In genomic region chr15:84924821-84925593, GRCh38 we compare ENCODE assay signal across 1 cellular context.
TF ChIP-seq lines count a peak whose summit lies in the region.

No MANE protein-coding gene starts in this region.

TF ChIP-seq in HepG2, 621 proteins besides CTCF, POLR2A, EP300 and RAD21:
- peak; percentile 36; the same call in 1 of the 2 replicates for TF ChIP-seq CEBPG (CRISPR knock-in tag; IDR thresholded peaks at IDR 0.05)
